ENCODE assay signal across 1 cellular context in genomic region chr18:395481-396250, GRCh38.
TF ChIP-seq lines count a peak whose summit lies in the region.

No MANE protein-coding gene starts in this region.

TF ChIP-seq in HEK293, 187 proteins besides CTCF, POLR2A, EP300 and RAD21 (continued from another document and continues in another):
- TF ChIP-seq, protein P1, sequence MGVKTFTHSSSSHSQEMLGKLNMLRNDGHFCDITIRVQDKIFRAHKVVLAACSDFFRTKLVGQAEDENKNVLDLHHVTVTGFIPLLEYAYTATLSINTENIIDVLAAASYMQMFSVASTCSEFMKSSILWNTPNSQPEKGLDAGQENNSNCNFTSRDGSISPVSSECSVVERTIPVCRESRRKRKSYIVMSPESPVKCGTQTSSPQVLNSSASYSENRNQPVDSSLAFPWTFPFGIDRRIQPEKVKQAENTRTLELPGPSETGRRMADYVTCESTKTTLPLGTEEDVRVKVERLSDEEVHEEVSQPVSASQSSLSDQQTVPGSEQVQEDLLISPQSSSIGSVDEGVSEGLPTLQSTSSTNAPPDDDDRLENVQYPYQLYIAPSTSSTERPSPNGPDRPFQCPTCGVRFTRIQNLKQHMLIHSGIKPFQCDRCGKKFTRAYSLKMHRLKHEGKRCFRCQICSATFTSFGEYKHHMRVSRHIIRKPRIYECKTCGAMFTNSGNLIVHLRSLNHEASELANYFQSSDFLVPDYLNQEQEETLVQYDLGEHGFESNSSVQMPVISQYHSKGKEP (tag by site-specific recombination; IDR thresholded peaks at IDR 0.05) = peak; percentile 83
- no peak for TF ChIP-seq ZSCAN16 (tag by site-specific recombination; IDR thresholded peaks at IDR 0.05)
- TF ChIP-seq, protein P2, sequence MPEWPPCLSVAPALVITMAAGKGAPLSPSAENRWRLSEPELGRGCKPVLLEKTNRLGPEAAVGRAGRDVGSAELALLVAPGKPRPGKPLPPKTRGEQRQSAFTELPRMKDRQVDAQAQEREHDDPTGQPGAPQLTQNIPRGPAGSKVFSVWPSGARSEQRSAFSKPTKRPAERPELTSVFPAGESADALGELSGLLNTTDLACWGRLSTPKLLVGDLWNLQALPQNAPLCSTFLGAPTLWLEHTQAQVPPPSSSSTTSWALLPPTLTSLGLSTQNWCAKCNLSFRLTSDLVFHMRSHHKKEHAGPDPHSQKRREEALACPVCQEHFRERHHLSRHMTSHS (tag by site-specific recombination; IDR thresholded peaks at IDR 0.05) = peak; percentile 83
- TF ChIP-seq HIC1 (tag by site-specific recombination; IDR thresholded peaks at IDR 0.05) = peak; percentile 75
- TF ChIP-seq ZNF513 (tag by site-specific recombination; IDR thresholded peaks at IDR 0.05) = no peak
- TF ChIP-seq ZNF670 (tag by site-specific recombination; IDR thresholded peaks at IDR 0.05; ENCODE audit: low read depth) = no peak
- TF ChIP-seq ZBTB6 (tag by site-specific recombination; IDR thresholded peaks at IDR 0.05) = no peak
- TF ChIP-seq, protein P3, sequence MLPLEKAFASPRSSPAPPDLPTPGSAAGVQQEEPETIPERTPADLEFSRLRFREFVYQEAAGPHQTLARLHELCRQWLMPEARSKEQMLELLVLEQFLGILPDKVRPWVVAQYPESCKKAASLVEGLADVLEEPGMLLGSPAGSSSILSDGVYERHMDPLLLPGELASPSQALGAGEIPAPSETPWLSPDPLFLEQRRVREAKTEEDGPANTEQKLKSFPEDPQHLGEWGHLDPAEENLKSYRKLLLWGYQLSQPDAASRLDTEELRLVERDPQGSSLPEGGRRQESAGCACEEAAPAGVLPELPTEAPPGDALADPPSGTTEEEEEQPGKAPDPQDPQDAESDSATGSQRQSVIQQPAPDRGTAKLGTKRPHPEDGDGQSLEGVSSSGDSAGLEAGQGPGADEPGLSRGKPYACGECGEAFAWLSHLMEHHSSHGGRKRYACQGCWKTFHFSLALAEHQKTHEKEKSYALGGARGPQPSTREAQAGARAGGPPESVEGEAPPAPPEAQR (tag by site-specific recombination; IDR thresholded peaks at IDR 0.05) = no peak
- TF ChIP-seq, protein P4, sequence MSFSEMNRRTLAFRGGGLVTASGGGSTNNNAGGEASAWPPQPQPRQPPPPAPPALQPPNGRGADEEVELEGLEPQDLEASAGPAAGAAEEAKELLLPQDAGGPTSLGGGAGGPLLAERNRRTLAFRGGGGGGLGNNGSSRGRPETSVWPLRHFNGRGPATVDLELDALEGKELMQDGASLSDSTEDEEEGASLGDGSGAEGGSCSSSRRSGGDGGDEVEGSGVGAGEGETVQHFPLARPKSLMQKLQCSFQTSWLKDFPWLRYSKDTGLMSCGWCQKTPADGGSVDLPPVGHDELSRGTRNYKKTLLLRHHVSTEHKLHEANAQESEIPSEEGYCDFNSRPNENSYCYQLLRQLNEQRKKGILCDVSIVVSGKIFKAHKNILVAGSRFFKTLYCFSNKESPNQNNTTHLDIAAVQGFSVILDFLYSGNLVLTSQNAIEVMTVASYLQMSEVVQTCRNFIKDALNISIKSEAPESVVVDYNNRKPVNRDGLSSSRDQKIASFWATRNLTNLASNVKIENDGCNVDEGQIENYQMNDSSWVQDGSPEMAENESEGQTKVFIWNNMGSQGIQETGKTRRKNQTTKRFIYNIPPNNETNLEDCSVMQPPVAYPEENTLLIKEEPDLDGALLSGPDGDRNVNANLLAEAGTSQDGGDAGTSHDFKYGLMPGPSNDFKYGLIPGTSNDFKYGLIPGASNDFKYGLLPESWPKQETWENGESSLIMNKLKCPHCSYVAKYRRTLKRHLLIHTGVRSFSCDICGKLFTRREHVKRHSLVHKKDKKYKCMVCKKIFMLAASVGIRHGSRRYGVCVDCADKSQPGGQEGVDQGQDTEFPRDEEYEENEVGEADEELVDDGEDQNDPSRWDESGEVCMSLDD (tag by site-specific recombination; IDR thresholded peaks at IDR 0.05) = no peak
- no peak; the same call in 1 of the 2 replicates for TF ChIP-seq ZNF302 (tag by site-specific recombination; IDR thresholded peaks at IDR 0.05; ENCODE audit: low read depth)
- no peak for TF ChIP-seq ZNF133 (tag by site-specific recombination; IDR thresholded peaks at IDR 0.05)
- TF ChIP-seq ZNF335 (tag by site-specific recombination; conservative IDR thresholded peaks at IDR 0.05) = peak; percentile 55
- no peak for TF ChIP-seq ZNF221 (tag by site-specific recombination; IDR thresholded peaks at IDR 0.05; ENCODE audit: borderline replicate concordance)
- peak; percentile 96 for TF ChIP-seq ZXDB (tag by site-specific recombination; IDR thresholded peaks at IDR 0.05)
- TF ChIP-seq ZNF629 (tag by site-specific recombination; IDR thresholded peaks at IDR 0.05) = peak; percentile 91
- peak; percentile 40 for TF ChIP-seq KLF9 (tag by site-specific recombination; IDR thresholded peaks at IDR 0.05; ENCODE audit: low read depth)
- no peak for TF ChIP-seq ZNF433 (tag by site-specific recombination; IDR thresholded peaks at IDR 0.05; ENCODE audit: low read depth)
- TF ChIP-seq ZNF350 (tag by site-specific recombination; IDR thresholded peaks at IDR 0.05) = no peak
- TF ChIP-seq, protein P5, sequence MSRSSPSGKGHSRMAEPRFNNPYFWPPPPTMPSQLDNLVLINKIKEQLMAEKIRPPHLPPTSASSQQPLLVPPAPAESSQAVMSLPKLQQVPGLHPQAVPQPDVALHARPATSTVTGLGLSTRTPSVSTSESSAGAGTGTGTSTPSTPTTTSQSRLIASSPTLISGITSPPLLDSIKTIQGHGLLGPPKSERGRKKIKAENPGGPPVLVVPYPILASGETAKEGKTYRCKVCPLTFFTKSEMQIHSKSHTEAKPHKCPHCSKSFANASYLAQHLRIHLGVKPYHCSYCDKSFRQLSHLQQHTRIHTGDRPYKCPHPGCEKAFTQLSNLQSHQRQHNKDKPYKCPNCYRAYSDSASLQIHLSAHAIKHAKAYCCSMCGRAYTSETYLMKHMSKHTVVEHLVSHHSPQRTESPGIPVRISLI (tag by site-specific recombination; IDR thresholded peaks at IDR 0.05) = no peak
- TF ChIP-seq ZFP41 (tag by site-specific recombination; IDR thresholded peaks at IDR 0.05; ENCODE audit: borderline replicate concordance) = no peak
- TF ChIP-seq, protein P6, sequence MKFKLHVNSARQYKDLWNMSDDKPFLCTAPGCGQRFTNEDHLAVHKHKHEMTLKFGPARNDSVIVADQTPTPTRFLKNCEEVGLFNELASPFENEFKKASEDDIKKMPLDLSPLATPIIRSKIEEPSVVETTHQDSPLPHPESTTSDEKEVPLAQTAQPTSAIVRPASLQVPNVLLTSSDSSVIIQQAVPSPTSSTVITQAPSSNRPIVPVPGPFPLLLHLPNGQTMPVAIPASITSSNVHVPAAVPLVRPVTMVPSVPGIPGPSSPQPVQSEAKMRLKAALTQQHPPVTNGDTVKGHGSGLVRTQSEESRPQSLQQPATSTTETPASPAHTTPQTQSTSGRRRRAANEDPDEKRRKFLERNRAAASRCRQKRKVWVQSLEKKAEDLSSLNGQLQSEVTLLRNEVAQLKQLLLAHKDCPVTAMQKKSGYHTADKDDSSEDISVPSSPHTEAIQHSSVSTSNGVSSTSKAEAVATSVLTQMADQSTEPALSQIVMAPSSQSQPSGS (tag by site-specific recombination; IDR thresholded peaks at IDR 0.05; ENCODE audit: low read depth) = no peak
- TF ChIP-seq GLIS2 (tag by site-specific recombination; IDR thresholded peaks at IDR 0.05) = peak; percentile 58
- TF ChIP-seq ZBTB8A (tag by site-specific recombination; IDR thresholded peaks at IDR 0.05) = peak; percentile 56; the same call in 1 of the 2 replicates
- no peak for TF ChIP-seq ZNF169 (tag by site-specific recombination; IDR thresholded peaks at IDR 0.05)
- no peak for TF ChIP-seq KLF17 (tag by site-specific recombination; IDR thresholded peaks at IDR 0.05)
- no peak for TF ChIP-seq SETDB1 (IDR thresholded peaks at IDR 0.05; ENCODE audit: insufficient read length, low read length)
- no peak for TF ChIP-seq ZNF791 (tag by site-specific recombination; IDR thresholded peaks at IDR 0.05)
- TF ChIP-seq HOXA7 (CRISPR knock-in tag; IDR thresholded peaks at IDR 0.05; ENCODE audit: borderline replicate concordance) = no peak
- TF ChIP-seq, protein P7, sequence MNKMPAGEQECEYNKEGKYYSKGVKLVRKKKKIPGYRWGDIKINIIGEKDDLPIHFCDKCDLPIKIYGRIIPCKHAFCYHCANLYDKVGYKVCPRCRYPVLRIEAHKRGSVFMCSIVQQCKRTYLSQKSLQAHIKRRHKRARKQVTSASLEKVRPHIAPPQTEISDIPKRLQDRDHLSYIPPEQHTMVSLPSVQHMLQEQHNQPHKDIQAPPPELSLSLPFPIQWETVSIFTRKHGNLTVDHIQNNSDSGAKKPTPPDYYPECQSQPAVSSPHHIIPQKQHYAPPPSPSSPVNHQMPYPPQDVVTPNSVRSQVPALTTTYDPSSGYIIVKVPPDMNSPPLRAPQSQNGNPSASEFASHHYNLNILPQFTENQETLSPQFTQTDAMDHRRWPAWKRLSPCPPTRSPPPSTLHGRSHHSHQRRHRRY (tag by site-specific recombination; IDR thresholded peaks at IDR 0.05) = 0 out of 2 replicates have a peak, but pooled peaks have one; percentile 59
- no peak for TF ChIP-seq ZNF747 (tag by site-specific recombination; IDR thresholded peaks at IDR 0.05)
- TF ChIP-seq ZNF214 (tag by site-specific recombination; IDR thresholded peaks at IDR 0.05; ENCODE audit: borderline replicate concordance) = no peak
- TF ChIP-seq ZNF571 (tag by site-specific recombination; IDR thresholded peaks at IDR 0.05) = no peak
- TF ChIP-seq ZNF426 (tag by site-specific recombination; IDR thresholded peaks at IDR 0.05) = no peak
- peak; percentile 84 for TF ChIP-seq GFI1B (tag by site-specific recombination; IDR thresholded peaks at IDR 0.05)
- peak; percentile 85; the same call in 1 of the 2 replicates for TF ChIP-seq ZNF423 (tag by site-specific recombination; IDR thresholded peaks at IDR 0.05)
- peak; percentile 36; the same call in 1 of the 2 replicates for TF ChIP-seq KLF16 (tag by site-specific recombination; IDR thresholded peaks at IDR 0.05)
- TF ChIP-seq KLF8 (tag by site-specific recombination; IDR thresholded peaks at IDR 0.05) = no peak
- TF ChIP-seq ZNF324 (tag by site-specific recombination; IDR thresholded peaks at IDR 0.05) = peak; percentile 61; the same call in 1 of the 2 replicates
- TF ChIP-seq INSM2 (tag by site-specific recombination; IDR thresholded peaks at IDR 0.05) = peak; percentile 96
- TF ChIP-seq SP7 (tag by site-specific recombination; IDR thresholded peaks at IDR 0.05) = peak; percentile 97
- TF ChIP-seq ZNF704 (tag by site-specific recombination; IDR thresholded peaks at IDR 0.05) = no peak
